Comparison of ENCODE assay signal across 1 cellular context in genomic region chr1:3113047-3113740, GRCh38.
TF ChIP-seq lines count a peak whose summit lies in the region.

No MANE protein-coding gene starts in this region.

TF ChIP-seq in GM23338, 12 proteins besides CTCF, POLR2A, EP300 and RAD21 (continued from another document):
- TF ChIP-seq REST (IDR thresholded peaks at IDR 0.05; ENCODE audit: unreplicated experiment): no peak
- no peak for TF ChIP-seq ZNF462 (CRISPR knock-in tag; IDR thresholded peaks at IDR 0.05)
- TF ChIP-seq JUNB (IDR thresholded peaks at IDR 0.05; ENCODE audit: unreplicated experiment): no peak
- TF ChIP-seq CREB1 (CRISPR knock-in tag; IDR thresholded peaks at IDR 0.05; ENCODE audit: low read depth): no peak
- TF ChIP-seq NANOG (IDR thresholded peaks at IDR 0.05; ENCODE audit: borderline replicate concordance): no peak
- TF ChIP-seq POLR2AphosphoS5 (IDR thresholded peaks at IDR 0.05; ENCODE audit: low read depth): no peak
- TF ChIP-seq EZH2phosphoT487 (IDR thresholded peaks at IDR 0.05; ENCODE audit: unreplicated experiment): no peak
- TF ChIP-seq ZNF114 (CRISPR knock-in tag; IDR thresholded peaks at IDR 0.05): no peak
- no peak for TF ChIP-seq STAT1 (IDR thresholded peaks at IDR 0.05; ENCODE audit: unreplicated experiment)
- TF ChIP-seq ZNF331 (CRISPR knock-in tag; IDR thresholded peaks at IDR 0.05; ENCODE audit: low read depth): no peak
